In genomic region chr17:32444301-32445074, GRCh38 we compare ENCODE assay signal across 1 cellular context.
TF ChIP-seq lines count a peak whose summit lies in the region.

Gene PSMD11, plus strand, starts transcription at chr17:32444510. Its CDS starts 14 bp downstream, at chr17:32444524.

TF ChIP-seq in HepG2, 621 proteins besides CTCF, POLR2A, EP300 and RAD21 (continued from another document and continues in another):
- TF ChIP-seq ZNF275 (CRISPR knock-in tag; IDR thresholded peaks at IDR 0.05; ENCODE audit: borderline replicate concordance) (peak; percentile 73; the same call in 1 of the 2 replicates), ZNF572 (CRISPR knock-in tag; IDR thresholded peaks at IDR 0.05) (no peak), ZNF691 (CRISPR knock-in tag; IDR thresholded peaks at IDR 0.05; ENCODE audit: borderline replicate concordance, low read depth) (peak; percentile 71; the same call in 1 of the 2 replicates), FOXM1 (CRISPR knock-in tag; IDR thresholded peaks at IDR 0.05) (no peak), MAF1 (CRISPR knock-in tag; IDR thresholded peaks at IDR 0.05; ENCODE audit: borderline replicate concordance) (no peak; the same call in 1 of the 2 replicates), ZNF24 (IDR thresholded peaks at IDR 0.05) (0 out of 2 replicates have a peak, but pooled peaks have one; percentile 46), YEATS2 (CRISPR knock-in tag; IDR thresholded peaks at IDR 0.05; ENCODE audit: borderline replicate concordance) (peak; percentile 89; the same call in 1 of the 2 replicates), KLF9 (CRISPR knock-in tag; IDR thresholded peaks at IDR 0.05; ENCODE audit: low read depth) (peak; percentile 86), ZNF550 (CRISPR knock-in tag; IDR thresholded peaks at IDR 0.05; ENCODE audit: borderline replicate concordance) (no peak), PITX1 (CRISPR knock-in tag; IDR thresholded peaks at IDR 0.05) (no peak), KLF13 (CRISPR knock-in tag; IDR thresholded peaks at IDR 0.05) (no peak), ZNF687 (CRISPR knock-in tag; IDR thresholded peaks at IDR 0.05) (peak; percentile 69), ZSCAN25 (CRISPR knock-in tag; IDR thresholded peaks at IDR 0.05) (0 out of 2 replicates have a peak, but pooled peaks have one; percentile 4), ZBTB8A (CRISPR knock-in tag; IDR thresholded peaks at IDR 0.05; ENCODE audit: borderline replicate concordance, low read depth) (no peak), THRA (CRISPR knock-in tag; IDR thresholded peaks at IDR 0.05; ENCODE audit: borderline replicate concordance) (0 out of 2 replicates have a peak, but pooled peaks have one; percentile 16), TBL1XR1 (IDR thresholded peaks at IDR 0.05; ENCODE audit: borderline replicate concordance, low read length, partially characterized antibody) (peak; percentile 45), TCF12 (IDR thresholded peaks at IDR 0.05) (no peak), TCF12 (CRISPR knock-in tag; IDR thresholded peaks at IDR 0.05) (peak; percentile 26; the same call in 1 of the 2 replicates), SSRP1 (CRISPR knock-in tag; IDR thresholded peaks at IDR 0.05) (no peak), FOXP4 (CRISPR knock-in tag; IDR thresholded peaks at IDR 0.05) (peak; percentile 53; the same call in 1 of the 2 replicates), SMAD3 (CRISPR knock-in tag; IDR thresholded peaks at IDR 0.05) (peak; percentile 58; the same call in 1 of the 2 replicates), ZNF772 (CRISPR knock-in tag; IDR thresholded peaks at IDR 0.05) (peak; percentile 84), MAFF (IDR thresholded peaks at IDR 0.05; ENCODE audit: low read depth, low read length) (no peak), SKI (IDR thresholded peaks at IDR 0.05; ENCODE audit: partially characterized antibody) (peak; percentile 25), DMTF1 (CRISPR knock-in tag; IDR thresholded peaks at IDR 0.05) (no peak), ZNF264 (CRISPR knock-in tag; IDR thresholded peaks at IDR 0.05) (no peak; the same call in 1 of the 2 replicates), PHF8 (CRISPR knock-in tag; IDR thresholded peaks at IDR 0.05) (peak; percentile 92), ZFP36 (IDR thresholded peaks at IDR 0.05; ENCODE audit: borderline replicate concordance, low read depth, low read length, partially characterized antibody) (no peak), NR2C2 (CRISPR knock-in tag; IDR thresholded peaks at IDR 0.05; ENCODE audit: borderline replicate concordance) (peak; percentile 79), ZNF576 (CRISPR knock-in tag; IDR thresholded peaks at IDR 0.05) (0 out of 2 replicates have a peak, but pooled peaks have one; percentile 64), KDM3A (CRISPR knock-in tag; IDR thresholded peaks at IDR 0.05; ENCODE audit: low read depth) (peak; percentile 61; the same call in 1 of the 2 replicates), ZNF512 (CRISPR knock-in tag; IDR thresholded peaks at IDR 0.05) (no peak), ZFP91 (CRISPR knock-in tag; IDR thresholded peaks at IDR 0.05; ENCODE audit: borderline replicate concordance) (peak; percentile 91), ZGPAT (CRISPR knock-in tag; IDR thresholded peaks at IDR 0.05) (peak; percentile 89), TBX2 (CRISPR knock-in tag; IDR thresholded peaks at IDR 0.05; ENCODE audit: borderline replicate concordance) (peak; percentile 77), ZNF33B (CRISPR knock-in tag; IDR thresholded peaks at IDR 0.05) (0 out of 2 replicates have a peak, but pooled peaks have one; percentile 23), HOMEZ (CRISPR knock-in tag; IDR thresholded peaks at IDR 0.05; ENCODE audit: low read depth) (no peak), IRF1 (CRISPR knock-in tag; IDR thresholded peaks at IDR 0.05; ENCODE audit: low read depth) (0 out of 2 replicates have a peak, but pooled peaks have one; percentile 74)
